21 cellular contexts compared by ENCODE assay signal in genomic region chrX:52839137-52839536, GRCh38. TPM values are rescaled to one million over a fixed set of nuclear protein-coding genes. Genes with fewer than 3 reads are reported as not detected.
DNase-seq lines count a peak whose midpoint lies in the region; ATAC-seq and TF ChIP-seq lines count a peak whose summit lies in the region.
"Had no signal": no experiment of that assay in that cellular context is flagged by ENCODE, and none has a peak within 500 bp of the region (broad histone marks: within the 10 kb centered on the region; RNA-seq: fewer than 3 reads in every experiment).

No MANE protein-coding gene starts in this region.

- no peaks in the 10 kb centered on the region for H3K36me3 Mint-ChIP-seq in memory B cell
- H3K36me3 Mint-ChIP-seq: CD4-positive, alpha-beta memory T cell had no signal

- ATAC-seq in GM18873 (IDR thresholded peaks at IDR 0.05; ENCODE audit: low FRiP score, unreplicated experiment), result peak; percentile 55
- peak; percentile 21 for ATAC-seq in memory B cell (ENCODE audit: low read depth)
- no peak for ATAC-seq in heart right ventricle

- intact Hi-C loops in heart right ventricle (cut with DNase I), result no loop called here
- intact Hi-C loops in uterus (cut with DNase I; ENCODE audit: low total_unique reads), result no loop called here

- TF ChIP-seq CTCF in GM12865 (IDR thresholded peaks at IDR 0.05; ENCODE audit: insufficient read depth, low read depth, low read length, missing control alignments) (no peak), LNCaP clone FGC (IDR thresholded peaks at IDR 0.05; ENCODE audit: control insufficient read depth, extremely low read depth, insufficient read depth) (no peak), heart right ventricle (IDR thresholded peaks at IDR 0.05) (no peak), uterus (IDR thresholded peaks at IDR 0.05) (no peak)

- 62 to 72% methylated on average over 2 of the region's 2 CpGs for WGBS in heart right ventricle, 2 donors

- no peaks in the 10 kb centered on the region for H3K9me3 Mint-ChIP-seq in memory B cell

- TF ChIP-seq POLR2A in uterus (IDR thresholded peaks at IDR 0.05), result no peak

- DNase-seq in GM12865 (ENCODE audit: low read depth), result peak; percentile 7
- DNase-seq in LNCaP clone FGC (ENCODE audit: low read depth), result peak; percentile 27
- no peak for DNase-seq in memory B cell (ENCODE audit: low spot score in 2 of 2)
- no peak for DNase-seq in DMS79 (lab: John Stamatoyannopoulos, UW)
- no peak for DNase-seq in heart right ventricle
- DNase-seq in uterus, result no peak
- DNase-seq: CD4-positive, alpha-beta memory T cell; DND-41; KG1; NCI-H1417 treated with DMSO at 0.1 percent for 48 hours; NCI-H1930; NCI-H345; NCI-H524 treated with DMSO at 0.1 percent for 48 hours; Peyer's patch; Right ventricle myocardium superior had no signal

- H3K4me3 ChIP-seq in GM12865 (ENCODE audit: low read depth, low read length) (no peak overlapping the region), LNCaP clone FGC (ENCODE audit: low read depth, low read length) (no peak overlapping the region), heart right ventricle (no peak overlapping the region), uterus (no peak overlapping the region)
- H3K4me3 ChIP-seq: BLaER1, Peyer's patch, SK-N-MC had no signal

- H3K4me1 Mint-ChIP-seq in memory B cell, result no peaks in the 10 kb centered on the region
- H3K4me1 Mint-ChIP-seq: CD4-positive, alpha-beta memory T cell had no signal

- H3K27ac ChIP-seq in heart right ventricle (no peak overlapping the region), uterus (no peak overlapping the region)
- H3K27ac ChIP-seq: BLaER1, Peyer's patch, SK-N-MC had no signal

- H3K27me3 Mint-ChIP-seq in memory B cell, result peaks cover 4% of the 10 kb centered on the region

- H3K9me3 ChIP-seq in heart right ventricle, result peaks cover 0 to 12% (median 0%) of the 10 kb centered on the region in 11 donors
- H3K9me3 ChIP-seq in uterus, result no peaks in the 10 kb centered on the region
- H3K9me3 ChIP-seq: BLaER1, Peyer's patch had no signal

- H3K4me3 Mint-ChIP-seq in memory B cell, result no peak overlapping the region
- H3K4me3 Mint-ChIP-seq: CD4-positive, alpha-beta memory T cell had no signal

- H3K27ac Mint-ChIP-seq in memory B cell, result no peak overlapping the region
- H3K27ac Mint-ChIP-seq: CD4-positive, alpha-beta memory T cell had no signal

- no peaks in the 10 kb centered on the region for H3K4me1 ChIP-seq in heart right ventricle
- no peaks in the 10 kb centered on the region for H3K4me1 ChIP-seq in uterus
- H3K4me1 ChIP-seq: BLaER1, Peyer's patch had no signal

- H3K27me3 ChIP-seq in heart right ventricle (peaks cover 0 to 32% (median 0%) of the 10 kb centered on the region in 7 donors), uterus (peaks cover 0 to 12% of the 10 kb centered on the region in 2 donors)
- H3K27me3 ChIP-seq: Peyer's patch had no signal

- H3K36me3 ChIP-seq in heart right ventricle (no peaks in the 10 kb centered on the region), uterus (no peaks in the 10 kb centered on the region)
- H3K36me3 ChIP-seq: BLaER1, Peyer's patch had no signal

RNA-seq across cellular contexts. Expression of gene XAGE5, which starts 28.1 kb away (rescaled TPM):
- total RNA-seq in heart right ventricle (not detected), uterus (not detected)
- polyA plus RNA-seq in heart right ventricle, result not detected
- total RNA-seq: A673; CD4-positive, alpha-beta memory T cell; H4; Peyer's patch; Right ventricle myocardium superior; T-helper 2 cell treated with Interferon-gamma antibody and Interleukin-4, amounts not matched to agents 100 ng/mL and 5 ng/mL, for 36 hours had no signal
- polyA plus RNA-seq: CD4-positive, alpha-beta memory T cell had no signal

RNA-seq across cellular contexts. Expression of gene XAGE3, which starts 28.7 kb away (rescaled TPM):
- not detected for total RNA-seq in heart right ventricle
- not detected for polyA plus RNA-seq in heart right ventricle
- total RNA-seq in uterus, result not detected
- total RNA-seq: A673; CD4-positive, alpha-beta memory T cell; Peyer's patch; Right ventricle myocardium superior; T-helper 2 cell treated with Interferon-gamma antibody and Interleukin-4, amounts not matched to agents 100 ng/mL and 5 ng/mL, for 36 hours had no signal
- polyA plus RNA-seq: CD4-positive, alpha-beta memory T cell had no signal

RNA-seq across cellular contexts. Expression of gene SPANXN5, which starts 41.9 kb away (rescaled TPM):
- total RNA-seq in heart right ventricle (not detected), uterus (not detected)
- not detected for polyA plus RNA-seq in heart right ventricle
- total RNA-seq: A673; CD4-positive, alpha-beta memory T cell; H4; Peyer's patch; Right ventricle myocardium superior; T-helper 2 cell treated with Interferon-gamma antibody and Interleukin-4, amounts not matched to agents 100 ng/mL and 5 ng/mL, for 36 hours had no signal
- polyA plus RNA-seq: CD4-positive, alpha-beta memory T cell had no signal

RNA-seq across cellular contexts. Expression of gene FAM156B, which starts 58.0 kb away (rescaled TPM):
- 10 to 100 TPM in 1 of 10 donors, 1 to 10 TPM in 9; 4.3 to 10.3 (median 6.8) TPM for total RNA-seq in heart right ventricle
- polyA plus RNA-seq in heart right ventricle, result 10 to 100 TPM; 15.0 to 41.4 TPM
- 10 to 100 TPM in 2 of 4 donors, 1 to 10 TPM in 2; 2.6 to 24.1 (median 8.5) TPM for total RNA-seq in uterus

Comparison
In these comparisons a context has a peak if more than half of its experiments do, and no peak if none do; other contexts are left out.
1. DNase-seq: peak in GM12865 (single experiment) and LNCaP clone FGC (single experiment); none in memory B cell (0 of 2), DMS79 (single experiment), heart right ventricle (0 of 2) and uterus (0 of 2).
2. ATAC-seq: peak in GM18873 (single experiment) and memory B cell (single experiment); none in heart right ventricle (0 of 8).